In the genomic region with DNA sequence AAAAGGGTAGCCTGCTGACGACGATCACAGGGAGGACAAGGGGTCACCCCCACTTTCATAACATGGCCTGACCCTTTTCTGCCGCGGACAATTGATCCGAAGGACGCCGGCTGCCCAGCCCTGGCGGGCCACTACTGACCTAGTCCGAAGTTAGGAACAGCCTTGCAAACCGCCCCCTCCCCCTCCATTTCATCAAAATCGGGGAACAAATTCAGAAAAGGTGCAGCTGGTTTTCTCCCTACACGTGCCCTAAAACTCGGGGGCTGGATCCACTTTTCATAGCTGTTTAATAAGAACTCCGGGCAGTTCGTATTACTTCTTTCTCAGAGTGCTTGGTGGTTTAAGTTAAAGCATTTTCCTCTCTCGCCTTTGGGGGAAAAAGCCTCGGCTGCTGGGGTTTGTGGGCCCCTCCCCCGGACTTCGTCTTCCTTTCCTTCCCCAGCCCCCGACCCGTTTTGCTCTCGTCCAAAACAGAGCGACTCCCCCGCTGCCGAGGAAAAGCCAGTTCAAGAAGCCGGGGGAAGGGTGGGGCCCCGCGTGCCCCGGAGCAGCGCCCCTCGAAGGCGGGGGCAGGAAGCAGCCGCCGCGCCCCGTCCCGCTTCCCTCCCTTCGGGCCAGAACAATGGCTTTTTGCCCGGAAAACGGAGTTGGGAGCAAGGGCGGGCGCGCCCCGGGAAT, we compare ENCODE assay signal across 1 cellular context.
A peak's percentile ranks its signal among the peaks of the same experiment; 100 is the strongest.
TF ChIP-seq lines count a peak whose summit lies in the region.

No MANE protein-coding gene starts in this region.

TF ChIP-seq in K562, 482 proteins besides CTCF, POLR2A, EP300 and RAD21 (continued from another document and continues in another):
- TF ChIP-seq, protein P1, sequence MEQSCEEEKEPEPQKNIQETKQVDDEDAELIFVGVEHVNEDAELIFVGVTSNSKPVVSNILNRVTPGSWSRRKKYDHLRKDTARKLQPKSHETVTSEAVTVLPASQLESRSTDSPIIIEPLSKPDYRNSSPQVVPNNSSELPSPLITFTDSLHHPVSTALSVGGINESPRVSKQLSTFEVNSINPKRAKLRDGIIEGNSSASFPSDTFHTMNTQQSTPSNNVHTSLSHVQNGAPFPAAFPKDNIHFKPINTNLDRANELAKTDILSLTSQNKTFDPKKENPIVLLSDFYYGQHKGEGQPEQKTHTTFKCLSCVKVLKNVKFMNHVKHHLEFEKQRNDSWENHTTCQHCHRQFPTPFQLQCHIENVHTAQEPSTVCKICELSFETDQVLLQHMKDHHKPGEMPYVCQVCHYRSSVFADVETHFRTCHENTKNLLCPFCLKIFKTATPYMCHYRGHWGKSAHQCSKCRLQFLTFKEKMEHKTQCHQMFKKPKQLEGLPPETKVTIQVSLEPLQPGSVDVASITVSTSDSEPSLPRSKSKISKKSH (CRISPR knock-in tag; IDR thresholded peaks at IDR 0.05) = no peak
- TF ChIP-seq ZBED1 (IDR thresholded peaks at IDR 0.05) (0 out of 2 replicates have a peak, but pooled peaks have one; percentile 38), NFXL1 (CRISPR knock-in tag; IDR thresholded peaks at IDR 0.05) (no peak), KLF13 (tag; IDR thresholded peaks at IDR 0.05; ENCODE audit: borderline replicate concordance, low read depth) (0 out of 2 replicates have a peak, but pooled peaks have one; percentile 26), TCF3 (CRISPR knock-in tag; IDR thresholded peaks at IDR 0.05) (no peak), PHF21A (IDR thresholded peaks at IDR 0.05; ENCODE audit: borderline replicate concordance, low read depth) (peak; percentile 77; the same call in 1 of the 2 replicates), BDP1 (IDR thresholded peaks at IDR 0.05; ENCODE audit: insufficient read depth, insufficient read length) (no peak), RAD51 (IDR thresholded peaks at IDR 0.05; ENCODE audit: borderline replicate concordance, low read depth) (no peak), LCOR (CRISPR knock-in tag; IDR thresholded peaks at IDR 0.05) (peak; percentile 90), EP400 (IDR thresholded peaks at IDR 0.05) (peak; percentile 59), NBN (IDR thresholded peaks at IDR 0.05; ENCODE audit: low read depth) (0 out of 2 replicates have a peak, but pooled peaks have one; percentile 50), E2F3 (CRISPR knock-in tag; IDR thresholded peaks at IDR 0.05) (0 out of 2 replicates have a peak, but pooled peaks have one; percentile 15), GTF2A2 (tag; IDR thresholded peaks at IDR 0.05) (no peak), KDM1A (IDR thresholded peaks at IDR 0.05) (0 out of 4 replicates have a peak, but pooled peaks of 1 of the 2 experiments have one; percentile 14), POLR2AphosphoS5 (IDR thresholded peaks at IDR 0.05; ENCODE audit: control insufficient read depth, insufficient read depth, low read depth, low read length) (0 out of 2 replicates have a peak, but pooled peaks have one; percentile 49), KLF6 (CRISPR knock-in tag; IDR thresholded peaks at IDR 0.05; ENCODE audit: borderline replicate concordance) (peak; percentile 65; the same call in 1 of the 2 replicates), CBX8 (IDR thresholded peaks at IDR 0.05; ENCODE audit: borderline replicate concordance, extremely low read depth, low read depth, low read length, poor library complexity, severe bottlenecking) (no peak), SUPT5H (IDR thresholded peaks at IDR 0.05) (peak; percentile 53), ETV6 (IDR thresholded peaks at IDR 0.05; ENCODE audit: borderline replicate concordance in 1 of 2, low read depth in 2 of 2, low read length in 1 of 2) (peak in 1 of 2 experiments; percentile 17; a peak in 1 of 4 replicates), ETV6 (CRISPR knock-in tag; IDR thresholded peaks at IDR 0.05; ENCODE audit: borderline replicate concordance) (no peak), NFIX (CRISPR knock-in tag; IDR thresholded peaks at IDR 0.05; ENCODE audit: low read depth) (no peak), NCOA6 (IDR thresholded peaks at IDR 0.05) (peak; percentile 59; the same call in 1 of the 2 replicates), TAF1 (IDR thresholded peaks at IDR 0.05; ENCODE audit: control insufficient read depth, extremely low read depth, insufficient read depth, low read length, severe bottlenecking) (peak; percentile 51), CREM (IDR thresholded peaks at IDR 0.05; ENCODE audit: low read depth) (peak; percentile 50), ESRRB (CRISPR knock-in tag; IDR thresholded peaks at IDR 0.05; ENCODE audit: borderline replicate concordance) (no peak), MAFK (IDR thresholded peaks at IDR 0.05; ENCODE audit: low read length) (no peak), ZBTB7A (IDR thresholded peaks at IDR 0.05; ENCODE audit: borderline replicate concordance, control insufficient read depth, low read depth, low read length) (peak; percentile 96), MCM7 (IDR thresholded peaks at IDR 0.05) (no peak)
- TF ChIP-seq, protein P2, sequence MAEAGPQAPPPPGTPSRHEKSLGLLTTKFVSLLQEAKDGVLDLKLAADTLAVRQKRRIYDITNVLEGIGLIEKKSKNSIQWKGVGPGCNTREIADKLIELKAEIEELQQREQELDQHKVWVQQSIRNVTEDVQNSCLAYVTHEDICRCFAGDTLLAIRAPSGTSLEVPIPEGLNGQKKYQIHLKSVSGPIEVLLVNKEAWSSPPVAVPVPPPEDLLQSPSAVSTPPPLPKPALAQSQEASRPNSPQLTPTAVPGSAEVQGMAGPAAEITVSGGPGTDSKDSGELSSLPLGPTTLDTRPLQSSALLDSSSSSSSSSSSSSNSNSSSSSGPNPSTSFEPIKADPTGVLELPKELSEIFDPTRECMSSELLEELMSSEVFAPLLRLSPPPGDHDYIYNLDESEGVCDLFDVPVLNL (CRISPR knock-in tag; IDR thresholded peaks at IDR 0.05; ENCODE audit: low read depth) = no peak
- TF ChIP-seq, protein P3, sequence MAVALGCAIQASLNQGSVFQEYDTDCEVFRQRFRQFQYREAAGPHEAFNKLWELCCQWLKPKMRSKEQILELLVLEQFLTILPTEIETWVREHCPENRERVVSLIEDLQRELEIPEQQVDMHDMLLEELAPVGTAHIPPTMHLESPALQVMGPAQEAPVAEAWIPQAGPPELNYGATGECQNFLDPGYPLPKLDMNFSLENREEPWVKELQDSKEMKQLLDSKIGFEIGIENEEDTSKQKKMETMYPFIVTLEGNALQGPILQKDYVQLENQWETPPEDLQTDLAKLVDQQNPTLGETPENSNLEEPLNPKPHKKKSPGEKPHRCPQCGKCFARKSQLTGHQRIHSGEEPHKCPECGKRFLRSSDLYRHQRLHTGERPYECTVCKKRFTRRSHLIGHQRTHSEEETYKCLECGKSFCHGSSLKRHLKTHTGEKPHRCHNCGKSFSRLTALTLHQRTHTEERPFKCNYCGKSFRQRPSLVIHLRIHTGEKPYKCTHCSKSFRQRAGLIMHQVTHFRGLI (CRISPR knock-in tag; IDR thresholded peaks at IDR 0.05) = no peak
- TF ChIP-seq, protein P4, sequence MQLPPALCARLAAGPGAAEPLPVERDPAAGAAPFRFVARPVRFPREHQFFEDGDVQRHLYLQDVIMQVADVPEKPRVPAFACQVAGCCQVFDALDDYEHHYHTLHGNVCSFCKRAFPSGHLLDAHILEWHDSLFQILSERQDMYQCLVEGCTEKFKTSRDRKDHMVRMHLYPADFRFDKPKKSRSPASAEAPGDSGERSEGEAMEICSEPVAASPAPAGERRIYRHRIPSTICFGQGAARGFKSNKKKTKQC (CRISPR knock-in tag; IDR thresholded peaks at IDR 0.05) = no peak
- TF ChIP-seq, protein P5, sequence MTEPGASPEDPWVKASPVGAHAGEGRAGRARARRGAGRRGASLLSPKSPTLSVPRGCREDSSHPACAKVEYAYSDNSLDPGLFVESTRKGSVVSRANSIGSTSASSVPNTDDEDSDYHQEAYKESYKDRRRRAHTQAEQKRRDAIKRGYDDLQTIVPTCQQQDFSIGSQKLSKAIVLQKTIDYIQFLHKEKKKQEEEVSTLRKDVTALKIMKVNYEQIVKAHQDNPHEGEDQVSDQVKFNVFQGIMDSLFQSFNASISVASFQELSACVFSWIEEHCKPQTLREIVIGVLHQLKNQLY (CRISPR knock-in tag; conservative IDR thresholded peaks at IDR 0.05) = no peak
- TF ChIP-seq, protein P6, sequence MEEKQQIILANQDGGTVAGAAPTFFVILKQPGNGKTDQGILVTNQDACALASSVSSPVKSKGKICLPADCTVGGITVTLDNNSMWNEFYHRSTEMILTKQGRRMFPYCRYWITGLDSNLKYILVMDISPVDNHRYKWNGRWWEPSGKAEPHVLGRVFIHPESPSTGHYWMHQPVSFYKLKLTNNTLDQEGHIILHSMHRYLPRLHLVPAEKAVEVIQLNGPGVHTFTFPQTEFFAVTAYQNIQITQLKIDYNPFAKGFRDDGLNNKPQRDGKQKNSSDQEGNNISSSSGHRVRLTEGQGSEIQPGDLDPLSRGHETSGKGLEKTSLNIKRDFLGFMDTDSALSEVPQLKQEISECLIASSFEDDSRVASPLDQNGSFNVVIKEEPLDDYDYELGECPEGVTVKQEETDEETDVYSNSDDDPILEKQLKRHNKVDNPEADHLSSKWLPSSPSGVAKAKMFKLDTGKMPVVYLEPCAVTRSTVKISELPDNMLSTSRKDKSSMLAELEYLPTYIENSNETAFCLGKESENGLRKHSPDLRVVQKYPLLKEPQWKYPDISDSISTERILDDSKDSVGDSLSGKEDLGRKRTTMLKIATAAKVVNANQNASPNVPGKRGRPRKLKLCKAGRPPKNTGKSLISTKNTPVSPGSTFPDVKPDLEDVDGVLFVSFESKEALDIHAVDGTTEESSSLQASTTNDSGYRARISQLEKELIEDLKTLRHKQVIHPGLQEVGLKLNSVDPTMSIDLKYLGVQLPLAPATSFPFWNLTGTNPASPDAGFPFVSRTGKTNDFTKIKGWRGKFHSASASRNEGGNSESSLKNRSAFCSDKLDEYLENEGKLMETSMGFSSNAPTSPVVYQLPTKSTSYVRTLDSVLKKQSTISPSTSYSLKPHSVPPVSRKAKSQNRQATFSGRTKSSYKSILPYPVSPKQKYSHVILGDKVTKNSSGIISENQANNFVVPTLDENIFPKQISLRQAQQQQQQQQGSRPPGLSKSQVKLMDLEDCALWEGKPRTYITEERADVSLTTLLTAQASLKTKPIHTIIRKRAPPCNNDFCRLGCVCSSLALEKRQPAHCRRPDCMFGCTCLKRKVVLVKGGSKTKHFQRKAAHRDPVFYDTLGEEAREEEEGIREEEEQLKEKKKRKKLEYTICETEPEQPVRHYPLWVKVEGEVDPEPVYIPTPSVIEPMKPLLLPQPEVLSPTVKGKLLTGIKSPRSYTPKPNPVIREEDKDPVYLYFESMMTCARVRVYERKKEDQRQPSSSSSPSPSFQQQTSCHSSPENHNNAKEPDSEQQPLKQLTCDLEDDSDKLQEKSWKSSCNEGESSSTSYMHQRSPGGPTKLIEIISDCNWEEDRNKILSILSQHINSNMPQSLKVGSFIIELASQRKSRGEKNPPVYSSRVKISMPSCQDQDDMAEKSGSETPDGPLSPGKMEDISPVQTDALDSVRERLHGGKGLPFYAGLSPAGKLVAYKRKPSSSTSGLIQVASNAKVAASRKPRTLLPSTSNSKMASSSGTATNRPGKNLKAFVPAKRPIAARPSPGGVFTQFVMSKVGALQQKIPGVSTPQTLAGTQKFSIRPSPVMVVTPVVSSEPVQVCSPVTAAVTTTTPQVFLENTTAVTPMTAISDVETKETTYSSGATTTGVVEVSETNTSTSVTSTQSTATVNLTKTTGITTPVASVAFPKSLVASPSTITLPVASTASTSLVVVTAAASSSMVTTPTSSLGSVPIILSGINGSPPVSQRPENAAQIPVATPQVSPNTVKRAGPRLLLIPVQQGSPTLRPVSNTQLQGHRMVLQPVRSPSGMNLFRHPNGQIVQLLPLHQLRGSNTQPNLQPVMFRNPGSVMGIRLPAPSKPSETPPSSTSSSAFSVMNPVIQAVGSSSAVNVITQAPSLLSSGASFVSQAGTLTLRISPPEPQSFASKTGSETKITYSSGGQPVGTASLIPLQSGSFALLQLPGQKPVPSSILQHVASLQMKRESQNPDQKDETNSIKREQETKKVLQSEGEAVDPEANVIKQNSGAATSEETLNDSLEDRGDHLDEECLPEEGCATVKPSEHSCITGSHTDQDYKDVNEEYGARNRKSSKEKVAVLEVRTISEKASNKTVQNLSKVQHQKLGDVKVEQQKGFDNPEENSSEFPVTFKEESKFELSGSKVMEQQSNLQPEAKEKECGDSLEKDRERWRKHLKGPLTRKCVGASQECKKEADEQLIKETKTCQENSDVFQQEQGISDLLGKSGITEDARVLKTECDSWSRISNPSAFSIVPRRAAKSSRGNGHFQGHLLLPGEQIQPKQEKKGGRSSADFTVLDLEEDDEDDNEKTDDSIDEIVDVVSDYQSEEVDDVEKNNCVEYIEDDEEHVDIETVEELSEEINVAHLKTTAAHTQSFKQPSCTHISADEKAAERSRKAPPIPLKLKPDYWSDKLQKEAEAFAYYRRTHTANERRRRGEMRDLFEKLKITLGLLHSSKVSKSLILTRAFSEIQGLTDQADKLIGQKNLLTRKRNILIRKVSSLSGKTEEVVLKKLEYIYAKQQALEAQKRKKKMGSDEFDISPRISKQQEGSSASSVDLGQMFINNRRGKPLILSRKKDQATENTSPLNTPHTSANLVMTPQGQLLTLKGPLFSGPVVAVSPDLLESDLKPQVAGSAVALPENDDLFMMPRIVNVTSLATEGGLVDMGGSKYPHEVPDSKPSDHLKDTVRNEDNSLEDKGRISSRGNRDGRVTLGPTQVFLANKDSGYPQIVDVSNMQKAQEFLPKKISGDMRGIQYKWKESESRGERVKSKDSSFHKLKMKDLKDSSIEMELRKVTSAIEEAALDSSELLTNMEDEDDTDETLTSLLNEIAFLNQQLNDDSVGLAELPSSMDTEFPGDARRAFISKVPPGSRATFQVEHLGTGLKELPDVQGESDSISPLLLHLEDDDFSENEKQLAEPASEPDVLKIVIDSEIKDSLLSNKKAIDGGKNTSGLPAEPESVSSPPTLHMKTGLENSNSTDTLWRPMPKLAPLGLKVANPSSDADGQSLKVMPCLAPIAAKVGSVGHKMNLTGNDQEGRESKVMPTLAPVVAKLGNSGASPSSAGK (IDR thresholded peaks at IDR 0.05) = peak; percentile 83
- TF ChIP-seq, protein P7, sequence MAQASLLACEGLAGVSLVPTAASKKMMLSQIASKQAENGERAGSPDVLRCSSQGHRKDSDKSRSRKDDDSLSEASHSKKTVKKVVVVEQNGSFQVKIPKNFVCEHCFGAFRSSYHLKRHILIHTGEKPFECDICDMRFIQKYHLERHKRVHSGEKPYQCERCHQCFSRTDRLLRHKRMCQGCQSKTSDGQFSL (CRISPR knock-in tag; IDR thresholded peaks at IDR 0.05) = no peak
- TF ChIP-seq, protein P7 (tag; IDR thresholded peaks at IDR 0.05) = no peak; a peak in 1 of 4 replicates
- TF ChIP-seq, protein P8, sequence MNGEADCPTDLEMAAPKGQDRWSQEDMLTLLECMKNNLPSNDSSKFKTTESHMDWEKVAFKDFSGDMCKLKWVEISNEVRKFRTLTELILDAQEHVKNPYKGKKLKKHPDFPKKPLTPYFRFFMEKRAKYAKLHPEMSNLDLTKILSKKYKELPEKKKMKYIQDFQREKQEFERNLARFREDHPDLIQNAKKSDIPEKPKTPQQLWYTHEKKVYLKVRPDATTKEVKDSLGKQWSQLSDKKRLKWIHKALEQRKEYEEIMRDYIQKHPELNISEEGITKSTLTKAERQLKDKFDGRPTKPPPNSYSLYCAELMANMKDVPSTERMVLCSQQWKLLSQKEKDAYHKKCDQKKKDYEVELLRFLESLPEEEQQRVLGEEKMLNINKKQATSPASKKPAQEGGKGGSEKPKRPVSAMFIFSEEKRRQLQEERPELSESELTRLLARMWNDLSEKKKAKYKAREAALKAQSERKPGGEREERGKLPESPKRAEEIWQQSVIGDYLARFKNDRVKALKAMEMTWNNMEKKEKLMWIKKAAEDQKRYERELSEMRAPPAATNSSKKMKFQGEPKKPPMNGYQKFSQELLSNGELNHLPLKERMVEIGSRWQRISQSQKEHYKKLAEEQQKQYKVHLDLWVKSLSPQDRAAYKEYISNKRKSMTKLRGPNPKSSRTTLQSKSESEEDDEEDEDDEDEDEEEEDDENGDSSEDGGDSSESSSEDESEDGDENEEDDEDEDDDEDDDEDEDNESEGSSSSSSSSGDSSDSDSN (IDR thresholded peaks at IDR 0.05; ENCODE audit: borderline replicate concordance in 1 of 2, low read depth in 2 of 2, low read length in 2 of 2) = peak in 1 of 2 experiments; percentile 64; a peak in 1 of 4 replicates
